Comparison of ENCODE assay signal across 20 cellular contexts in the genomic region with DNA sequence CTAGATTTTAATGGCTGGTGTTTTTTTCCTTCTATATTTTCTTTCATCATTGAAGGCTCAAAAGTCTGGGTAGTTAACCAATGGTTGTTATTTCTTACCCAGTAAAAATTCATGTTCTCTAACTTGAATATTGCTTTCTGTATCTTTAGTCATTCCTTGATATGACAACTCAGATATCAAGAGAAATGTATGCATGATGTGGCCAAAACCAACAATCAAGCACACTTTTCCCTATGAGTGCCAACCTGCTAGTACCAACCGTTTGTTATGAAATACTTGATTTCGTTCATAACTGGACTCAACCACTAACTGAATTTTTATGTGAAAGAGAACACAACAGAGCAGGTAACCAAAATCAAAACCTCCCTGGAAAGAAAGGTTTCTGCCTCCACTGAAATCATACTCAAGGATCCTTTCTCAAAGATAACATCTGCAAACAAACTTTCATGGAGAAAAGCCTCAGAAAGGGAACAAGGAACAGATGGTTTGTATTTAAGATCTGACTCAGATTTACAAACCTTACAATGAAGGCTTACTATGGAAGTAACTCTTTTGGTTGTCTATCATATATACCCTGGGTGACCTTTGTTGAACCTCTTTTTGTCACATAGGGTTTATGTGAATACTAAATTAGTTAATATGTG. TPM values are rescaled to one million over a fixed set of nuclear protein-coding genes. Genes with fewer than 3 reads are reported as not detected.
DNase-seq lines count a peak whose midpoint lies in the region; ATAC-seq and TF ChIP-seq lines count a peak whose summit lies in the region.
"Had no signal": no experiment of that assay in that cellular context is flagged by ENCODE, and none has a peak within 500 bp of the region (broad histone marks: within the 10 kb centered on the region; RNA-seq: fewer than 3 reads in every experiment).

No MANE protein-coding gene starts in this region.

- no peaks in the 10 kb centered on the region for H3K27me3 ChIP-seq in osteoblast (ENCODE audit: insufficient read depth, low read length)
- H3K27me3 ChIP-seq in upper lobe of right lung: no peaks in the 10 kb centered on the region
- H3K27me3 ChIP-seq in endodermal cell (ENCODE audit: control insufficient read depth, insufficient read depth, low read length, poor library complexity, severe bottlenecking): no peaks in the 10 kb centered on the region
- H3K27me3 ChIP-seq: BLaER1 treated with 17β-estradiol and CSF1 and Interleukin-3, amounts not matched to agents 10 nM and 100 nM had no signal

- peaks cover 5% of the 10 kb centered on the region for H3K4me1 ChIP-seq in osteoblast (ENCODE audit: insufficient read depth, low read length)
- no peaks in the 10 kb centered on the region for H3K4me1 ChIP-seq in upper lobe of right lung
- no peaks in the 10 kb centered on the region for H3K4me1 ChIP-seq in endodermal cell (ENCODE audit: control insufficient read depth, insufficient read depth, low read length)

- no peak for TF ChIP-seq POLR2A in erythroblast (IDR thresholded peaks at IDR 0.05; ENCODE audit: low read length)

- peak; percentile 76 for DNase-seq in EH (ENCODE audit: low read depth)
- DNase-seq in NCI-H226: peak; percentile 28
- peak; percentile 46 for DNase-seq in astrocyte of the spinal cord (ENCODE audit: low read depth, low spot score)
- DNase-seq in osteoblast (ENCODE audit: insufficient read length, low spot score, missing footprints): peak; percentile 75
- DNase-seq in upper lobe of right lung: no peak
- no peak for DNase-seq in erythroblast (lab: John Stamatoyannopoulos, UW)
- no peak for DNase-seq in endodermal cell
- no peak for DNase-seq in stimulated activated naive CD8-positive, alpha-beta T cell treated with anti-CD3 and anti-CD28 coated beads, Interleukin-15, amount 100 ng/mL, for 72 hours
- DNase-seq: Calu3; CD8-positive, alpha-beta T cell; H9; NCI-H1048; NCI-H1436; NCI-H2029; NCI-H526 had no signal

- no peaks in the 10 kb centered on the region for H3K9me3 Mint-ChIP-seq in endodermal cell
- peaks cover 4 to 9% of the 10 kb centered on the region in 2 donors for H3K9me3 Mint-ChIP-seq in stimulated activated naive CD8-positive, alpha-beta T cell treated with anti-CD3 and anti-CD28 coated beads, Interleukin-15, amount 100 ng/mL, for 72 hours
- H3K9me3 Mint-ChIP-seq: CD8-positive, alpha-beta T cell; H9 had no signal

- H3K9me3 ChIP-seq in osteoblast (ENCODE audit: low read depth, low read length) (no peaks in the 10 kb centered on the region), upper lobe of right lung (no peaks in the 10 kb centered on the region), endodermal cell (ENCODE audit: control insufficient read depth, low read length) (no peaks in the 10 kb centered on the region)
- H3K9me3 ChIP-seq: BLaER1 treated with 17β-estradiol and CSF1 and Interleukin-3, amounts not matched to agents 10 nM and 100 nM had no signal

- in situ Hi-C loops in astrocyte of the spinal cord (cut with HindIII; ENCODE audit: low sequenced_read_pairs): no loop called here

- H3K4me3 ChIP-seq in astrocyte of the spinal cord (ENCODE audit: low read depth, low read length): no peak overlapping the region
- H3K4me3 ChIP-seq in osteoblast (ENCODE audit: insufficient read depth, low read length): no peak overlapping the region
- no peak overlapping the region for H3K4me3 ChIP-seq in upper lobe of right lung
- H3K4me3 ChIP-seq in endodermal cell (ENCODE audit: low read length): no peak overlapping the region
- H3K4me3 ChIP-seq: BLaER1 treated with 17β-estradiol and CSF1 and Interleukin-3, amounts not matched to agents 10 nM and 100 nM; SK-N-MC had no signal

- no peaks in the 10 kb centered on the region for H3K4me1 Mint-ChIP-seq in endodermal cell
- H3K4me1 Mint-ChIP-seq in stimulated activated naive CD8-positive, alpha-beta T cell treated with anti-CD3 and anti-CD28 coated beads, Interleukin-15, amount 100 ng/mL, for 72 hours: no peaks in the 10 kb centered on the region
- H3K4me1 Mint-ChIP-seq: H9 had no signal

- 0% methylated on average over 2 of the region's 2 CpGs; no CpG with 5 or more reads in 1 of the 2 experiments for WGBS in endodermal cell (ENCODE audit: insufficient coverage in 1 of 2, insufficient read length in 1 of 2), 2 experiments

- no peaks in the 10 kb centered on the region for H4K20me1 ChIP-seq in osteoblast (ENCODE audit: insufficient read depth, low read length)
- H4K20me1 ChIP-seq: BLaER1 treated with 17β-estradiol and CSF1 and Interleukin-3, amounts not matched to agents 10 nM and 100 nM had no signal

- TF ChIP-seq CTCF in astrocyte of the spinal cord (IDR thresholded peaks at IDR 0.05; ENCODE audit: low read depth, low read length) (no peak), osteoblast (IDR thresholded peaks at IDR 0.05; ENCODE audit: extremely low read depth, low read depth, low read length) (no peak), upper lobe of right lung (IDR thresholded peaks at IDR 0.05) (no peak), endodermal cell (conservative IDR thresholded peaks at IDR 0.05) (no peak)

- H3K27ac Mint-ChIP-seq in endodermal cell: no peak overlapping the region
- H3K27ac Mint-ChIP-seq in stimulated activated naive CD8-positive, alpha-beta T cell treated with anti-CD3 and anti-CD28 coated beads, Interleukin-15, amount 100 ng/mL, for 72 hours: no peak overlapping the region
- H3K27ac Mint-ChIP-seq: CD8-positive, alpha-beta T cell; H9 had no signal

- intact Hi-C loops in upper lobe of right lung (cut with DNase I): no loop called here

- H3K9ac ChIP-seq in endodermal cell (ENCODE audit: extremely low read depth, low read length, poor library complexity, severe bottlenecking): no peak overlapping the region
- H3K9ac ChIP-seq: BLaER1 treated with 17β-estradiol and CSF1 and Interleukin-3, amounts not matched to agents 10 nM and 100 nM had no signal

- peak overlapping the region; percentile 46 for H3K27ac ChIP-seq in osteoblast (ENCODE audit: low read depth, low read length)
- H3K27ac ChIP-seq in upper lobe of right lung: no peak overlapping the region
- H3K27ac ChIP-seq in endodermal cell (ENCODE audit: low read depth, low read length): no peak overlapping the region
- H3K27ac ChIP-seq: BLaER1 treated with 17β-estradiol and CSF1 and Interleukin-3, amounts not matched to agents 10 nM and 100 nM; HL-60; SK-N-MC had no signal

- no peak overlapping the region for H3K4me3 Mint-ChIP-seq in endodermal cell
- H3K4me3 Mint-ChIP-seq in stimulated activated naive CD8-positive, alpha-beta T cell treated with anti-CD3 and anti-CD28 coated beads, Interleukin-15, amount 100 ng/mL, for 72 hours: no peak overlapping the region
- H3K4me3 Mint-ChIP-seq: CD8-positive, alpha-beta T cell; H9 had no signal

- no peak overlapping the region for H3K4me2 ChIP-seq in osteoblast (ENCODE audit: insufficient read depth, low read length)
- H3K4me2 ChIP-seq: BLaER1 treated with 17β-estradiol and CSF1 and Interleukin-3, amounts not matched to agents 10 nM and 100 nM had no signal

- H3K79me2 ChIP-seq in osteoblast (ENCODE audit: insufficient read depth, low read length): no peaks in the 10 kb centered on the region

- ATAC-seq in upper lobe of right lung: no peak
- ATAC-seq in stimulated activated naive CD8-positive, alpha-beta T cell treated with anti-CD3 and anti-CD28 coated beads, Interleukin-15, amount 100 ng/mL, for 72 hours: no peak
- ATAC-seq: CD8-positive, alpha-beta T cell; Panc1; Right ventricle myocardium inferior had no signal

- no peak overlapping the region for H2AFZ ChIP-seq in osteoblast (ENCODE audit: low read length)

- no peaks in the 10 kb centered on the region for H3K36me3 Mint-ChIP-seq in endodermal cell (ENCODE audit: low read depth)
- H3K36me3 Mint-ChIP-seq: CD8-positive, alpha-beta T cell had no signal

- H3K36me3 ChIP-seq in osteoblast (ENCODE audit: insufficient read depth, low read length): no peaks in the 10 kb centered on the region
- no peaks in the 10 kb centered on the region for H3K36me3 ChIP-seq in upper lobe of right lung
- no peaks in the 10 kb centered on the region for H3K36me3 ChIP-seq in endodermal cell (ENCODE audit: control insufficient read depth, insufficient read depth, low read length)
- H3K36me3 ChIP-seq: BLaER1 treated with 17β-estradiol and CSF1 and Interleukin-3, amounts not matched to agents 10 nM and 100 nM had no signal

- H3K27me3 Mint-ChIP-seq in endodermal cell (ENCODE audit: insufficient read depth): peaks cover 7% of the 10 kb centered on the region
- peaks cover 5% of the 10 kb centered on the region for H3K27me3 Mint-ChIP-seq in stimulated activated naive CD8-positive, alpha-beta T cell treated with anti-CD3 and anti-CD28 coated beads, Interleukin-15, amount 100 ng/mL, for 72 hours

RNA-seq across cellular contexts. Expression of a gene that starts 8.3 kb away (rescaled TPM):
- 55.4 and 56.9 TPM in 2 replicates for total RNA-seq in osteoblast
- total RNA-seq in upper lobe of right lung: 19.0 TPM
- total RNA-seq in endodermal cell: under 1 TPM; 0.60 to 0.95 TPM
- 7.7 TPM for polyA plus RNA-seq in endodermal cell (2013, experiment 1 of 2)
- polyA plus RNA-seq in endodermal cell (2013, experiment 2 of 2): 7.5 TPM
- total RNA-seq: CD8-positive, alpha-beta T cell had no signal

Comparison
In these comparisons a context has a peak if more than half of its experiments do, and no peak if none do; other contexts are left out.
1. DNase-seq: peak in EH (single experiment), NCI-H226 (single experiment), astrocyte of the spinal cord (single experiment) and osteoblast (single experiment); none in upper lobe of right lung (single experiment), erythroblast (0 of 2), endodermal cell (single experiment) and stimulated activated naive CD8-positive, alpha-beta T cell treated with anti-CD3 and anti-CD28 coated beads, Interleukin-15, amount 100 ng/mL, for 72 hours (0 of 2).
2. RNA of a gene that starts 8.3 kb away (total RNA-seq): 55.4 to 56.9 TPM in osteoblast and 19.0 TPM in upper lobe of right lung (single experiment); 0.60 to 0.95 TPM in endodermal cell; every median in the first group is over 10 times any median in the second.